ENCODE assay signal across 21 cellular contexts in genomic region chr12:130938186-130938585, GRCh38. TPM values are rescaled to one million over a fixed set of nuclear protein-coding genes. Genes with fewer than 3 reads are reported as not detected.
DNase-seq lines count a peak whose midpoint lies in the region; ATAC-seq, FAIRE-seq and TF ChIP-seq lines count a peak whose summit lies in the region.
"Had no signal": no experiment of that assay in that cellular context is flagged by ENCODE, and none has a peak within 500 bp of the region (broad histone marks: within the 10 kb centered on the region; RNA-seq: fewer than 3 reads in every experiment).

No MANE protein-coding gene starts in this region.

- no peaks in the 10 kb centered on the region for H3K4me1 Mint-ChIP-seq in glutamatergic neuron (ENCODE audit: low read depth, unreplicated experiment)

- TF ChIP-seq CTCF in glutamatergic neuron (IDR thresholded peaks at IDR 0.05; ENCODE audit: partially characterized antibody, unreplicated experiment) = peak; percentile 43
- no peak for TF ChIP-seq CTCF in foreskin keratinocyte (conservative IDR thresholded peaks at IDR 0.05)

- no peaks in the 10 kb centered on the region for H3K27me3 Mint-ChIP-seq in glutamatergic neuron (ENCODE audit: unreplicated experiment)

- H3K27ac ChIP-seq in small intestine (ENCODE audit: low read depth in 1 of 2, low read length in 1 of 2) = no peak overlapping the region
- H3K27ac ChIP-seq in foreskin keratinocyte = no peak overlapping the region
- H3K27ac ChIP-seq: 22Rv1, A549, C4-2B had no signal

- H3K27ac Mint-ChIP-seq in glutamatergic neuron (ENCODE audit: unreplicated experiment) = no peak overlapping the region
- H3K27ac Mint-ChIP-seq: CD4-positive, alpha-beta T cell had no signal

- H3K27me3 ChIP-seq in small intestine (ENCODE audit: control insufficient read depth in 2 of 2, insufficient read depth in 2 of 2, low read length in 2 of 2) = no peaks in the 10 kb centered on the region
- H3K27me3 ChIP-seq in foreskin keratinocyte = no peaks in the 10 kb centered on the region

- peak; percentile 77 for FAIRE-seq in G401.6 (lab: Jason Lieb, UNC)
- peak; percentile 33 for FAIRE-seq in colon (lab: Jason Lieb, UNC)
- FAIRE-seq in small intestine (lab: Jason Lieb, UNC) = peak; percentile 62
- FAIRE-seq: A549, D721Med, GM12892, GM18507 had no signal

- H3K4me1 ChIP-seq in small intestine (ENCODE audit: control insufficient read depth in 2 of 2, insufficient read depth in 1 of 2, low read depth in 1 of 2, low read length in 1 of 2) = no peaks in the 10 kb centered on the region
- no peaks in the 10 kb centered on the region for H3K4me1 ChIP-seq in foreskin keratinocyte
- H3K4me1 ChIP-seq: Caco-2 had no signal

- ATAC-seq in GM21423 (IDR thresholded peaks at IDR 0.05; ENCODE audit: unreplicated experiment) (no peak), foreskin keratinocyte (no peak)
- ATAC-seq: A549, HCT116 had no signal

- H3K9me3 Mint-ChIP-seq in glutamatergic neuron (ENCODE audit: unreplicated experiment) = peaks cover 3% of the 10 kb centered on the region

- H3K9me3 ChIP-seq in small intestine (ENCODE audit: control insufficient read depth, low read depth) = no peaks in the 10 kb centered on the region

- H3K36me3 ChIP-seq in small intestine (ENCODE audit: control insufficient read depth in 2 of 2, insufficient read depth in 2 of 2, low read length in 2 of 2) = no peaks in the 10 kb centered on the region

- no peak for DNase-seq in glutamatergic neuron
- DNase-seq in small intestine = no peak
- no peak for DNase-seq in KG1 (lab: John Stamatoyannopoulos, UW)
- DNase-seq in foreskin keratinocyte = no peak
- DNase-seq: AML-193; Caco-2; CD4-positive, alpha-beta T cell; GDM1; GOT3; H7 had no signal

- no peak overlapping the region for H3K4me3 ChIP-seq in small intestine (ENCODE audit: low read depth in 1 of 2, low read length in 2 of 2)
- H3K4me3 ChIP-seq: A549 had no signal

- H3K4me3 Mint-ChIP-seq in glutamatergic neuron (ENCODE audit: unreplicated experiment) = no peak overlapping the region
- H3K4me3 Mint-ChIP-seq: CD4-positive, alpha-beta T cell had no signal

- H3K36me3 Mint-ChIP-seq in glutamatergic neuron (ENCODE audit: unreplicated experiment) = peaks cover 25% of the 10 kb centered on the region

RNA-seq across cellular contexts. Expression of gene ADGRD1, which starts 15.5 kb away (rescaled TPM):
- total RNA-seq in glutamatergic neuron (ENCODE audit: unreplicated experiment) = 0.96 TPM
- polyA plus RNA-seq in small intestine = 1 to 10 TPM in 1 of 3 donors, under 1 TPM in 1, not detected in 1; 0.54 to 9.3 TPM
- total RNA-seq in foreskin keratinocyte = not detected in 2 replicates
- polyA plus RNA-seq in foreskin keratinocyte = not detected in 2 replicates
- total RNA-seq: HT-29 had no signal
